Comparison of ENCODE assay signal across 15 cellular contexts in genomic region chr6:89972024-89972381, GRCh38.
DNase-seq lines count a peak whose midpoint lies in the region; ATAC-seq and TF ChIP-seq lines count a peak whose summit lies in the region.
"Had no signal": no experiment of that assay in that cellular context is flagged by ENCODE, and none has a peak within 500 bp of the region (broad histone marks: within the 10 kb centered on the region; RNA-seq: fewer than 3 reads in every experiment).

No MANE protein-coding gene starts in this region.

- H3K36me3 ChIP-seq in colonic mucosa, result no peaks in the 10 kb centered on the region

- H3K9me3 ChIP-seq in colonic mucosa, result no peaks in the 10 kb centered on the region

- no peak overlapping the region for H3K4me3 Mint-ChIP-seq in activated T-helper 17 cell treated with anti-CD3 and anti-CD28 coated beads, Interleukin-2, amount 50 U/mL, for 72 hours
- peak overlapping the region; percentile 4 for H3K4me3 Mint-ChIP-seq in nephron progenitor cell
- H3K4me3 Mint-ChIP-seq in stimulated activated naive CD8-positive, alpha-beta T cell treated with anti-CD3 and anti-CD28 coated beads, Interleukin-15, amount 100 ng/mL, for 72 hours, result peak overlapping the region; percentile 36 to 47
- H3K4me3 Mint-ChIP-seq: CD8-positive, alpha-beta T cell had no signal

- no peak overlapping the region for H3K4me3 ChIP-seq in colonic mucosa
- H3K4me3 ChIP-seq: K562 had no signal

- no peaks in the 10 kb centered on the region for H3K9me3 Mint-ChIP-seq in activated T-helper 17 cell treated with anti-CD3 and anti-CD28 coated beads, Interleukin-2, amount 50 U/mL, for 72 hours
- no peaks in the 10 kb centered on the region for H3K9me3 Mint-ChIP-seq in nephron progenitor cell
- H3K9me3 Mint-ChIP-seq in stimulated activated naive CD8-positive, alpha-beta T cell treated with anti-CD3 and anti-CD28 coated beads, Interleukin-15, amount 100 ng/mL, for 72 hours, result no peaks in the 10 kb centered on the region
- H3K9me3 Mint-ChIP-seq: CD8-positive, alpha-beta T cell had no signal

- no peak for TF ChIP-seq CTCF in nephron progenitor cell (IDR thresholded peaks at IDR 0.05)
- TF ChIP-seq CTCF in colonic mucosa (IDR thresholded peaks at IDR 0.05), result no peak

- peak overlapping the region; percentile 6 for H3K27ac Mint-ChIP-seq in activated T-helper 17 cell treated with anti-CD3 and anti-CD28 coated beads, Interleukin-2, amount 50 U/mL, for 72 hours
- peak overlapping the region; percentile 54 for H3K27ac Mint-ChIP-seq in nephron progenitor cell
- H3K27ac Mint-ChIP-seq in stimulated activated naive CD8-positive, alpha-beta T cell treated with anti-CD3 and anti-CD28 coated beads, Interleukin-15, amount 100 ng/mL, for 72 hours, result peak overlapping the region; percentile 7 to 85

- no peaks in the 10 kb centered on the region for H3K4me1 ChIP-seq in colonic mucosa

- DNase-seq in Right ventricle myocardium inferior (ENCODE audit: missing footprints), result peak; percentile 62
- DNase-seq in cardiac septum (ENCODE audit: low spot score), result no peak
- no peak for DNase-seq in nephron progenitor cell
- no peak for DNase-seq in stimulated activated naive CD8-positive, alpha-beta T cell treated with anti-CD3 and anti-CD28 coated beads, Interleukin-15, amount 100 ng/mL, for 72 hours
- no peak for DNase-seq in colonic mucosa
- DNase-seq: AML-193; CD8-positive, alpha-beta T cell; GOT3; NCI-H1436; NCI-H2029 treated with DMSO at 0.1 percent for 48 hours; NCI-H510A treated with DMSO at 0.1 percent for 48 hours had no signal

- peaks cover 57% of the 10 kb centered on the region for H3K36me3 Mint-ChIP-seq in activated T-helper 17 cell treated with anti-CD3 and anti-CD28 coated beads, Interleukin-2, amount 50 U/mL, for 72 hours (ENCODE audit: low read depth)
- H3K36me3 Mint-ChIP-seq in nephron progenitor cell (ENCODE audit: low read depth), result peaks cover 6% of the 10 kb centered on the region

- H3K27ac ChIP-seq in colonic mucosa, result no peak overlapping the region
- H3K27ac ChIP-seq: HL-60 had no signal

- peaks cover 26% of the 10 kb centered on the region for H3K4me1 Mint-ChIP-seq in activated T-helper 17 cell treated with anti-CD3 and anti-CD28 coated beads, Interleukin-2, amount 50 U/mL, for 72 hours
- peaks cover 12% of the 10 kb centered on the region for H3K4me1 Mint-ChIP-seq in nephron progenitor cell
- no peaks in the 10 kb centered on the region for H3K4me1 Mint-ChIP-seq in stimulated activated naive CD8-positive, alpha-beta T cell treated with anti-CD3 and anti-CD28 coated beads, Interleukin-15, amount 100 ng/mL, for 72 hours

- H3K27me3 Mint-ChIP-seq in activated T-helper 17 cell treated with anti-CD3 and anti-CD28 coated beads, Interleukin-2, amount 50 U/mL, for 72 hours, result no peaks in the 10 kb centered on the region
- peaks cover 3% of the 10 kb centered on the region for H3K27me3 Mint-ChIP-seq in nephron progenitor cell (ENCODE audit: low read depth, poor library complexity)
- H3K27me3 Mint-ChIP-seq in stimulated activated naive CD8-positive, alpha-beta T cell treated with anti-CD3 and anti-CD28 coated beads, Interleukin-15, amount 100 ng/mL, for 72 hours, result no peaks in the 10 kb centered on the region

- intact Hi-C loops in Right ventricle myocardium inferior (cut with DNase I), result loop anchor here (5.0 to 10.0 kb wide), 3 partner anchors 123 to 325 kb away; partner anchors contain the start of gene BACH2
- intact Hi-C loops in cardiac septum (cut with DNase I), result loop anchor here (5.0 kb wide), 4 partner anchors 125 to 415 kb away; partner anchors contain the start of gene BACH2
- intact Hi-C loops in colonic mucosa (cut with DNase I), result loop anchor here (5.0 kb wide), 1 partner anchor 315 kb away; no protein-coding TSS in a partner anchor

- ATAC-seq in Right ventricle myocardium inferior (no peak), GM19463 (IDR thresholded peaks at IDR 0.05; ENCODE audit: unreplicated experiment) (no peak)
- ATAC-seq in activated T-helper 17 cell treated with anti-CD3 and anti-CD28 coated beads, Interleukin-2, amount 50 U/mL, for 72 hours (replicated peaks), result no peak
- ATAC-seq in stimulated activated naive CD8-positive, alpha-beta T cell treated with anti-CD3 and anti-CD28 coated beads, Interleukin-15, amount 100 ng/mL, for 72 hours, result no peak
- ATAC-seq: CD8-positive, alpha-beta T cell; K562 had no signal

- H3K9ac ChIP-seq in colonic mucosa (ENCODE audit: low read depth in 2 of 2, low read length in 2 of 2), result no peak overlapping the region

- H3K27me3 ChIP-seq in colonic mucosa, result no peaks in the 10 kb centered on the region
